ENCODE assay signal across 2 cellular contexts in genomic region chr6:169034523-169035167, GRCh38.
TF ChIP-seq lines count a peak whose summit lies in the region.

No MANE protein-coding gene starts in this region.

TF ChIP-seq in SK-N-SH, 30 proteins besides CTCF, POLR2A, EP300 and RAD21 (continued from another document):
- TF ChIP-seq ZBTB33 (IDR thresholded peaks at IDR 0.05; ENCODE audit: borderline replicate concordance, low read depth) (no peak), MEF2A (IDR thresholded peaks at IDR 0.05; ENCODE audit: borderline replicate concordance, low read depth) (no peak), EZH2phosphoT487 (IDR thresholded peaks at IDR 0.05; ENCODE audit: borderline replicate concordance, low read depth) (no peak), RCOR1 (IDR thresholded peaks at IDR 0.05; ENCODE audit: low read length) (no peak), TEAD4 (IDR thresholded peaks at IDR 0.05; ENCODE audit: borderline replicate concordance, insufficient read depth) (no peak)
TF ChIP-seq in SK-N-SH: peak in this region for 0.

TF ChIP-seq in SK-N-SH treated with all-trans-retinoic acid at 6 μM for 48 hours, 23 proteins besides CTCF, POLR2A, EP300 and RAD21 (continued from another document):
- TF ChIP-seq TOX (CRISPR knock-in tag; IDR thresholded peaks at IDR 0.05; ENCODE audit: borderline replicate concordance) (no peak), ARNTL (CRISPR knock-in tag; IDR thresholded peaks at IDR 0.05; ENCODE audit: borderline replicate concordance, low read depth) (no peak), CSRNP3 (CRISPR knock-in tag; IDR thresholded peaks at IDR 0.05) (no peak), PPARA (CRISPR knock-in tag; IDR thresholded peaks at IDR 0.05; ENCODE audit: borderline replicate concordance) (no peak), ZNF565 (CRISPR knock-in tag; conservative IDR thresholded peaks at IDR 0.05; ENCODE audit: low read depth) (no peak)
